ENCODE assay signal across 8 cellular contexts in genomic region chr11:59667812-59668187, GRCh38. TPM values are rescaled to one million over a fixed set of nuclear protein-coding genes. Genes with fewer than 3 reads are reported as not detected.
A peak's percentile ranks its signal among the peaks of the same experiment; 100 is the strongest.
DNase-seq lines count a peak whose midpoint lies in the region; ATAC-seq and TF ChIP-seq lines count a peak whose summit lies in the region.

No MANE protein-coding gene starts in this region.

- peaks cover 17 to 18% of the 10 kb centered on the region in 2 donors for H3K4me1 ChIP-seq in mucosa of rectum (ENCODE audit: control insufficient read depth in 2 of 2, insufficient read depth in 2 of 2, low read length in 2 of 2)

- ATAC-seq in GM21529 (IDR thresholded peaks at IDR 0.05; ENCODE audit: unreplicated experiment): no peak
- ATAC-seq in omental fat pad (ENCODE audit: low FRiP score): no peak
- no peak for ATAC-seq in HG02759 (IDR thresholded peaks at IDR 0.05; ENCODE audit: unreplicated experiment)

- peaks cover 19 to 26% of the 10 kb centered on the region in 2 donors for H3K36me3 ChIP-seq in mucosa of rectum (ENCODE audit: control insufficient read depth in 2 of 2, insufficient read depth in 2 of 2, low read length in 2 of 2)

- H3K4me3 ChIP-seq in cardiac fibroblast (replicated peaks in 1 of 2; ENCODE audit: low read depth in 2 of 2, low read length in 2 of 2): peak overlapping the region; percentile 82 to 84
- peak overlapping the region; percentile 70 to 96 for H3K4me3 ChIP-seq in mucosa of rectum (ENCODE audit: low read length in 2 of 2)

- TF ChIP-seq CTCF in 22Rv1 (IDR thresholded peaks at IDR 0.05) (no peak), cardiac fibroblast (IDR thresholded peaks at IDR 0.05; ENCODE audit: low read depth, low read length) (no peak), omental fat pad (IDR thresholded peaks at IDR 0.05) (no peak)

- H3K27ac ChIP-seq in 22Rv1: peak overlapping the region; percentile 94
- H3K27ac ChIP-seq in mucosa of rectum (ENCODE audit: low read depth in 2 of 2, low read length in 2 of 2): peak overlapping the region in 1 of 2 donors; percentile 80

- peak; percentile 53 for DNase-seq in HuH-7.5 (ENCODE audit: low spot score)
- DNase-seq in cardiac fibroblast (ENCODE audit: low read depth in 2 of 2): no peak
- DNase-seq in EL: no peak
- DNase-seq in omental fat pad (ENCODE audit: low spot score): no peak

- peak overlapping the region; percentile 61 to 82 for H3K9ac ChIP-seq in mucosa of rectum (ENCODE audit: low read depth in 1 of 2, low read length in 2 of 2)

- no peaks in the 10 kb centered on the region for H3K27me3 ChIP-seq in mucosa of rectum (ENCODE audit: control insufficient read depth in 2 of 2, insufficient read depth in 2 of 2, low read length in 2 of 2)

- no peaks in the 10 kb centered on the region for H3K9me3 ChIP-seq in mucosa of rectum (ENCODE audit: control insufficient read depth in 2 of 2, low read length in 2 of 2)

RNA-seq across cellular contexts. Expression of gene PATL1, which starts 1.0 kb away (rescaled TPM):
- total RNA-seq in omental fat pad: 10 to 100 TPM; 14.8 to 19.6 (median 17.1) TPM

RNA-seq across cellular contexts. Expression of gene OR10V1, which starts 45.8 kb away (rescaled TPM):
- not detected for total RNA-seq in omental fat pad

RNA-seq across cellular contexts. Expression of gene OSBP, which starts 52.2 kb away (rescaled TPM):
- 10 to 100 TPM; 33.7 to 46.3 (median 35.1) TPM for total RNA-seq in omental fat pad
